26 cellular contexts compared by ENCODE assay signal in the genomic region with DNA sequence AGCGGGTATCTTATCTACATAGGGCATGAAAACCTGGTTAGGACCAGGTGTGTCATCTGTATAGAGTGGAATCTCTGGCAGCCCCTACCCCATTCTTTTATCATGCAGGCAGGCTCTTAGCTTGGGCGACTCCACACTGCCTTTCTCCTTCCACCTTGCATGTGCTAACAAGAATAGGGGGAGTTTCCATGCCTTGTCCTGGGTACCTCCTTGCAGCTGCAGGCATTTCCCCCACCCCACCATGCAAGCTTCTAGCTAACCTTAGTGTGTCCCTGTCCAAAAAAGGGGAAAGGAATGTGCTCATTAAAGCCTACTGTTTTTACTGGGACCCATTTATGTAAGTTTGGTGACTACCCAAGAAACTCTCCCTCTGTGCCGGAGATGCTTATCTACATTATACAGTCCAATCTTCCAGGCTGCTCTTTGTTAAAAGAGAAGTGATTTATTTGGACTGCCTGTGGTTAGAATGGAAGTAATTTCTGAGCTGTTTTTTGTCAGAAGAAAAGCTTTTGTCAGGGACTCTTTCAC. TPM values are rescaled to one million over a fixed set of nuclear protein-coding genes. Genes with fewer than 3 reads are reported as not detected.
DNase-seq lines count a peak whose midpoint lies in the region; ATAC-seq and TF ChIP-seq lines count a peak whose summit lies in the region.
"Had no signal": no experiment of that assay in that cellular context is flagged by ENCODE, and none has a peak within 500 bp of the region (broad histone marks: within the 10 kb centered on the region; RNA-seq: fewer than 3 reads in every experiment).

No MANE protein-coding gene starts in this region.

- no peak for ATAC-seq in HG03135 (IDR thresholded peaks at IDR 0.05; ENCODE audit: unreplicated experiment)
- ATAC-seq: CD8-positive, alpha-beta T cell; gastrocnemius medialis had no signal

- DNase-seq in EH (ENCODE audit: low read depth) (peak; percentile 49), astrocyte of the hippocampus (ENCODE audit: low read depth, low spot score) (peak; percentile 48), islet precursor cell (peak; percentile 80), hypothalamus (lab: John Stamatoyannopoulos, UW) (no peak), cerebellum (ENCODE audit: low spot score) (no peak)
- DNase-seq in activated naive CD4-positive, alpha-beta T cell treated with anti-CD3 and anti-CD28 coated beads, Interleukin-2, amount 50 U/mL, for 16 hours = no peak
- DNase-seq: ACHN; activated B cell treated with CpG ODN at 0.5 μM for 24 hours; activated naive CD4-positive, alpha-beta T cell; CD8-positive, alpha-beta T cell; gastrocnemius medialis; HCEC 1CT; Karpas-422; midbrain; naive B cell; NCI-H1436; NCI-H2081; NCI-H226; NCI-H526 treated with DMSO at 0.1 percent for 48 hours; Right ventricle myocardium superior; stimulated activated CD4-positive, alpha-beta T cell treated with anti-CD3 and anti-CD28 coated beads, Interleukin-15, amount 100 ng/mL, for 24 hours; stimulated activated CD4-positive, alpha-beta T cell treated with anti-CD3 and anti-CD28 coated beads, Interleukin-4, amount 100 ng/mL, for 4 hours had no signal

- no peaks in the 10 kb centered on the region for H3K4me1 ChIP-seq in HEK293 (ENCODE audit: control insufficient read depth, insufficient read depth, low read length)
- H3K4me1 ChIP-seq: gastrocnemius medialis, tibial nerve had no signal

- no peak for TF ChIP-seq CTCF in HEK293 (tag by site-specific recombination; IDR thresholded peaks at IDR 0.05)

- H3K9me3 ChIP-seq in HEK293 (ENCODE audit: control insufficient read depth, insufficient read depth, low read depth, low read length) = no peaks in the 10 kb centered on the region
- H3K9me3 ChIP-seq: gastrocnemius medialis, tibial nerve had no signal

- no peak overlapping the region for H3K27ac ChIP-seq in HEK293 (ENCODE audit: extremely low read depth, low read depth, low read length)
- H3K27ac ChIP-seq: gastrocnemius medialis, tibial nerve had no signal

- no peak overlapping the region for H3K4me3 ChIP-seq in HEK293 (ENCODE audit: low read depth, low read length)
- H3K4me3 ChIP-seq: gastrocnemius medialis, GM12878, tibial nerve had no signal

- H3K36me3 ChIP-seq in HEK293 (ENCODE audit: control insufficient read depth in 2 of 2, insufficient read depth in 1 of 2, low read length in 2 of 2) = peaks cover 0 to 27% of the 10 kb centered on the region in 2 experiments; a peak in 2 of 3 replicates
- H3K36me3 ChIP-seq: gastrocnemius medialis, tibial nerve had no signal

- POLR2A ChIA-PET in HEK293 (lab: Yijun Ruan, JAX) = interaction anchor here (0.8 to 2.6 kb wide), 2 partner anchors 10 to 32 kb away, joined by 3 to 29 read pairs; partner anchors contain the start of genes CEP43 and RNASET2

- CTCF ChIA-PET in HEK293 (lab: Yijun Ruan, JAX) = interaction anchor here (0.6 to 3.0 kb wide), 19 partner anchors 8 to 711 kb away, joined by 3 to 33 read pairs (median 6); partner anchors contain the start of gene CEP43

TF ChIP-seq in HEK293, 187 proteins besides CTCF, POLR2A, EP300 and RAD21 (continues in another document):
- TF ChIP-seq ZNF423 (tag by site-specific recombination; IDR thresholded peaks at IDR 0.05) (0 out of 2 replicates have a peak, but pooled peaks have one; percentile 22), PRDM10 (tag by site-specific recombination; IDR thresholded peaks at IDR 0.05) (peak; percentile 43), ZBTB7A (tag by site-specific recombination; IDR thresholded peaks at IDR 0.05; ENCODE audit: low read depth) (no peak), ZFHX2 (tag by site-specific recombination; conservative IDR thresholded peaks at IDR 0.05) (no peak), ZNF544 (tag by site-specific recombination; IDR thresholded peaks at IDR 0.05) (no peak), ZNF169 (tag by site-specific recombination; IDR thresholded peaks at IDR 0.05) (no peak), PRDM6 (tag by site-specific recombination; IDR thresholded peaks at IDR 0.05) (peak; percentile 43; the same call in 1 of the 2 replicates), KLF17 (tag by site-specific recombination; IDR thresholded peaks at IDR 0.05) (no peak), ZBTB10 (tag by site-specific recombination; IDR thresholded peaks at IDR 0.05) (no peak), ZNF510 (tag by site-specific recombination; IDR thresholded peaks at IDR 0.05; ENCODE audit: insufficient replicate concordance) (no peak), ZNF514 (tag by site-specific recombination; IDR thresholded peaks at IDR 0.05) (no peak), ZNF624 (tag by site-specific recombination; IDR thresholded peaks at IDR 0.05) (no peak)

RNA-seq across cellular contexts. Expression of gene CEP43, which starts 10.5 kb away (rescaled TPM):
- total RNA-seq in cerebellum = 36.0 TPM

RNA-seq across cellular contexts. Expression of gene RNASET2, which starts 32.4 kb away (rescaled TPM):
- total RNA-seq in cerebellum = 15.4 TPM

Comparison
In these comparisons a context has a peak if more than half of its experiments do, and no peak if none do; other contexts are left out.
1. DNase-seq: peak in EH (single experiment), astrocyte of the hippocampus (single experiment) and islet precursor cell (single experiment); none in hypothalamus (0 of 51), activated naive CD4-positive, alpha-beta T cell treated with anti-CD3 and anti-CD28 coated beads, Interleukin-2, amount 50 U/mL, for 16 hours (single experiment) and cerebellum (single experiment).